Comparison of ENCODE assay signal across 15 cellular contexts in the genomic region with DNA sequence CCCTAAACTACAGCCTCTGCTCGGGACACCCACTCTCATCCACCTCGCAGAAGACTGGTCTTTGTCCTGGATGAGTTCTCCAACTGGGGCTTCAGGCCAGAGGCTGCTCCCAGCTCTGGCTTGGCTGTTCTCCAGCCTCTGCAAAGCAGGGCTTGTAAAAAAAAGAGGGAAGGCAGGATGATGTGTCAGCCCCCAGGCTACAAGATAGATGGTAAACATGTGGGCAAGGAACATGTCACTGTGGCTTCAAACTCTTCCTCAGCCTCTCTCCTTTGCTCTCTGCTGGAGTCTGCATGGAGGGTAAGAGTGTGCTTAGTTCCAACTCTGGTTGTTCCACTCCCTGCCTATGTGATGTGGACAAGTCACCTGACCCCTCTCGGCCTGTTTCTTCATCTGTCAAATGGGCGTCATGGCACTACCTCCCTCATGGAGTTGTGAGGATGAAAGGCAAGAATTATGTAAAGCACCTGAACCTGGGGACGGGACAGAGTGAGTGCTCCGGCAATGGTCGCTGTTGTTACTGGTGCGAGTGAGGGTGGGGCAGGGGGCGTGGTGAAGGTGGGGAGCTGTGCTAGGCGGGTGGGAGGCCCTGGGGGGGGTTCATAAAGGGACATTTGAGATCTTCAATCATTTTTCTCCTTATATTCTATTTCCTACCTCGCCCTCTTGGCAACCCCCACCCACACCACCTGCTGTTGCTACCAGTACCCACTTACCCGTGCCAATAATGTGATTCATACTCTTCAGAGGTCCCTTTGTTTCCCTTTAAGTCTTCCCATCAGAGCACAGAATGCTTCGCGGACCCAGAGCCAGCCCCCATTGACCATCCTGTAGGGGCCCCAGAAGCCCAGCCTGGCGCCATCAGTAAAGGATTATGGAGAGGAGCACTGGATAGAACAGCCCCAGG. TPM values are rescaled to one million over a fixed set of nuclear protein-coding genes. Genes with fewer than 3 reads are reported as not detected.
DNase-seq lines count a peak whose midpoint lies in the region; ATAC-seq, FAIRE-seq and TF ChIP-seq lines count a peak whose summit lies in the region.
"Had no signal": no experiment of that assay in that cellular context is flagged by ENCODE, and none has a peak within 500 bp of the region (broad histone marks: within the 10 kb centered on the region; RNA-seq: fewer than 3 reads in every experiment).

No MANE protein-coding gene starts in this region.

- no peak for TF ChIP-seq EP300 in SK-N-SH (IDR thresholded peaks at IDR 0.05; ENCODE audit: borderline replicate concordance in 1 of 2, low read depth in 1 of 2, low read length in 1 of 2)

- H3K9me3 Mint-ChIP-seq in GM23338, result no peaks in the 10 kb centered on the region
- H3K9me3 Mint-ChIP-seq: IgD-negative memory B cell; T-helper 2 cell treated with Interferon-gamma antibody and Interleukin-4, amounts not matched to agents 5 μg/mL and 100 μg/mL, for 36 hours had no signal

- intact Hi-C loops in pancreas (cut with DNase I), result no loop called here
- intact Hi-C loops in kidney (cut with DNase I), result no loop called here

- no peak overlapping the region for H3K4me3 Mint-ChIP-seq in GM23338
- H3K4me3 Mint-ChIP-seq: T-helper 2 cell treated with Interferon-gamma antibody and Interleukin-4, amounts not matched to agents 5 μg/mL and 100 μg/mL, for 36 hours had no signal

- no peaks in the 10 kb centered on the region for H3K9me2 ChIP-seq in GM23338 (ENCODE audit: insufficient read depth)
- H3K9me2 ChIP-seq in SK-N-SH, result no peaks in the 10 kb centered on the region

- TF ChIP-seq RAD21 in SK-N-SH (IDR thresholded peaks at IDR 0.05; ENCODE audit: low read length), result no peak

- DNase-seq in A172 (ENCODE audit: low spot score) (peak; percentile 75), GM23338 (ENCODE audit: low spot score) (no peak), SK-N-SH (peak; percentile 57), fibroblast of villous mesenchyme (ENCODE audit: low read depth) (peak; percentile 65), pancreas (no peak), SIG-M5 (lab: John Stamatoyannopoulos, UW) (no peak), kidney (no peak)
- DNase-seq in activated T-cell treated with anti-CD3 and anti-CD28 coated beads, Interleukin-2, amount 50 U/mL, for 1 hour, result no peak
- DNase-seq: posterior cingulate gyrus had no signal

- POLR2A ChIA-PET in SK-N-SH (lab: Yijun Ruan, JAX), result no interaction called here

- H3K4me3 ChIP-seq in GM23338 (no peak overlapping the region), SK-N-SH (ENCODE audit: low read depth in 2 of 2, low read length in 1 of 2) (no peak overlapping the region), fibroblast of villous mesenchyme (ENCODE audit: low read depth, low read length) (no peak overlapping the region), pancreas (no peak overlapping the region), kidney (ENCODE audit: low read length in 2 of 2) (no peak overlapping the region)
- H3K4me3 ChIP-seq: gastroesophageal sphincter, vagina had no signal

- TF ChIP-seq CTCF in GM23338 (conservative IDR thresholded peaks at IDR 0.05; ENCODE audit: low read depth in 2 of 2), result no peak
- TF ChIP-seq CTCF in SK-N-SH (IDR thresholded peaks at IDR 0.05), result no peak
- no peak for TF ChIP-seq CTCF in fibroblast of villous mesenchyme (IDR thresholded peaks at IDR 0.05; ENCODE audit: insufficient read depth, low read depth, low read length)
- TF ChIP-seq CTCF in pancreas (IDR thresholded peaks at IDR 0.05), result no peak
- TF ChIP-seq CTCF in kidney (IDR thresholded peaks at IDR 0.05; ENCODE audit: borderline replicate concordance, extremely low read depth, insufficient read depth), result no peak

- H3K27ac ChIP-seq in GM23338 (ENCODE audit: low read depth), result no peak overlapping the region
- no peak overlapping the region for H3K27ac ChIP-seq in SK-N-SH (ENCODE audit: low read depth in 2 of 2, low read length in 1 of 2)
- no peak overlapping the region for H3K27ac ChIP-seq in pancreas
- H3K27ac ChIP-seq in kidney (ENCODE audit: low read depth in 2 of 2, low read length in 2 of 2), result no peak overlapping the region
- H3K27ac ChIP-seq: gastroesophageal sphincter, vagina had no signal

- H3K9ac ChIP-seq in SK-N-SH (no peak overlapping the region), kidney (ENCODE audit: low read length in 2 of 2) (no peak overlapping the region)

- H3K4me1 Mint-ChIP-seq in GM23338, result peaks cover 20% of the 10 kb centered on the region

- H3F3A ChIP-seq in GM23338 (replicated peaks; ENCODE audit: low read depth) (0 out of 2 replicates have a peak, but pooled peaks cover 6% of the 10 kb centered on the region), SK-N-SH (replicated peaks; ENCODE audit: insufficient read depth) (peaks cover 4% of the 10 kb centered on the region)

- peaks cover 6% of the 10 kb centered on the region; the same call in 1 of the 3 replicates for H3K36me3 Mint-ChIP-seq in GM23338 (ENCODE audit: low read depth)
- H3K36me3 Mint-ChIP-seq: CD4-positive, alpha-beta memory T cell; IgD-negative memory B cell had no signal

- CTCF ChIA-PET in SK-N-SH (lab: Yijun Ruan, JAX), result interaction anchor here (0.9 to 1.1 kb wide), 3 partner anchors 10 to 475 kb away, joined by 3 to 4 read pairs (median 3); no protein-coding TSS in a partner anchor

- H2AFZ ChIP-seq in GM23338 (no peak overlapping the region), SK-N-SH (ENCODE audit: low read depth) (no peak overlapping the region)

- H3K4me1 ChIP-seq in GM23338 (ENCODE audit: insufficient read depth) (peaks cover 6% of the 10 kb centered on the region; the same call in 1 of the 2 replicates), SK-N-SH (ENCODE audit: control insufficient read depth in 1 of 2, insufficient read depth in 2 of 2, low read depth in 1 of 2, low read length in 1 of 2) (peaks cover under 1 to 10% of the 10 kb centered on the region in 2 experiments; a peak in 2 of 4 replicates), pancreas (peaks cover 0 to 9% (median 0%) of the 10 kb centered on the region in 3 donors), kidney (ENCODE audit: control insufficient read depth in 1 of 2, insufficient read depth in 1 of 2, low read depth in 1 of 2, low read length in 2 of 2) (peaks cover 2 to 4% of the 10 kb centered on the region in 2 donors)

- H3K36me3 ChIP-seq in GM23338 (ENCODE audit: insufficient read depth), result no peaks in the 10 kb centered on the region
- H3K36me3 ChIP-seq in SK-N-SH (replicated peaks in 1 of 2; ENCODE audit: control insufficient read depth in 1 of 2, insufficient read depth in 2 of 2, low read length in 1 of 2), result no peaks in the 10 kb centered on the region
- H3K36me3 ChIP-seq in pancreas, result no peaks in the 10 kb centered on the region
- no peaks in the 10 kb centered on the region for H3K36me3 ChIP-seq in kidney (ENCODE audit: control insufficient read depth in 1 of 2, insufficient read depth in 2 of 2, low read length in 2 of 2)
- H3K36me3 ChIP-seq: vagina had no signal

- H4K20me1 ChIP-seq in GM23338 (replicated peaks; ENCODE audit: insufficient read depth), result no peaks in the 10 kb centered on the region
- H4K20me1 ChIP-seq in SK-N-SH (ENCODE audit: insufficient read depth), result no peaks in the 10 kb centered on the region

- FAIRE-seq in pancreas (lab: Jason Lieb, UNC), result no peak
- FAIRE-seq in kidney (lab: Jason Lieb, UNC), result no peak
- FAIRE-seq: GM12892 had no signal

- H3K79me2 ChIP-seq in GM23338 (replicated peaks; ENCODE audit: insufficient read depth) (no peaks in the 10 kb centered on the region), SK-N-SH (ENCODE audit: insufficient read depth) (peaks cover 7% of the 10 kb centered on the region; the same call in 1 of the 2 replicates)

- ATAC-seq in GM23338 (peak; percentile 6; the same call in 1 of the 3 replicates), pancreas (no peak)

- peaks cover 13% of the 10 kb centered on the region for H3K27me3 Mint-ChIP-seq in GM23338 (ENCODE audit: insufficient read depth, low read depth, poor library complexity)
- H3K27me3 Mint-ChIP-seq: IgD-negative memory B cell had no signal

- H3K9me3 ChIP-seq in SK-N-SH, result no peaks in the 10 kb centered on the region
- no peaks in the 10 kb centered on the region for H3K9me3 ChIP-seq in pancreas
- H3K9me3 ChIP-seq in kidney (ENCODE audit: control insufficient read depth in 1 of 2, low read length in 2 of 2), result no peaks in the 10 kb centered on the region
- H3K9me3 ChIP-seq: gastroesophageal sphincter, vagina had no signal

- no peak overlapping the region for H3K27ac Mint-ChIP-seq in GM23338
- H3K27ac Mint-ChIP-seq: CD4-positive, alpha-beta memory T cell; T-helper 2 cell treated with Interferon-gamma antibody and Interleukin-4, amounts not matched to agents 5 μg/mL and 100 μg/mL, for 36 hours had no signal

- no peak overlapping the region for H3K4me2 ChIP-seq in GM23338
- no peak overlapping the region for H3K4me2 ChIP-seq in SK-N-SH

- 81% methylated on average over 15 of the region's 15 CpGs for WGBS in SK-N-SH (ENCODE audit: low lambda C conversion rate)
- WGBS in pancreas, 2 donors, result 85 to 94% methylated on average over 15 of the region's 15 CpGs

- H3K27me3 ChIP-seq in GM23338 (ENCODE audit: insufficient read depth) (no peaks in the 10 kb centered on the region), SK-N-SH (ENCODE audit: insufficient read depth) (no peaks in the 10 kb centered on the region), pancreas (no peaks in the 10 kb centered on the region)
- H3K27me3 ChIP-seq: gastroesophageal sphincter, vagina had no signal

RNA-seq across cellular contexts. Expression of a gene that starts 6.8 kb away (rescaled TPM):
- total RNA-seq in A172 (2014; rRNA removed; shearing (Covaris generic)), result 11.5 and 13.3 TPM in 2 replicates
- 5.8 and 6.3 TPM in 2 replicates for total RNA-seq in GM23338 (2014; rRNA removed; shearing (Covaris generic))
- polyA plus RNA-seq in GM23338 (2016; fragmentation: Nextera tagmentation; extraction: Ambion mirVana), result 2.2 and 2.9 TPM in 2 replicates
- polyA plus RNA-seq in SK-N-SH (2012; rRNA removed), result 4.6 and 5.9 TPM in 2 replicates
- polyA plus RNA-seq in SK-N-SH (2012; cell fraction: cytosol; rRNA removed), result 2.3 and 3.5 TPM in 2 replicates
- 15.7 and 16.9 TPM in 2 replicates for polyA plus RNA-seq in SK-N-SH (2012; cell fraction: nucleus; rRNA removed)
- 10.6 and 12.5 TPM in 2 replicates for total RNA-seq in fibroblast of villous mesenchyme
- 1 to 10 TPM; 3.6 to 5.2 (median 4.4) TPM for total RNA-seq in pancreas
- polyA plus RNA-seq in pancreas, result 1 to 10 TPM; 3.4 to 4.1 TPM
- total RNA-seq in kidney, result 9.1 TPM
- polyA plus RNA-seq in kidney (ENCODE audit: insufficient read depth, low read depth, low replicate concordance), result 2.1 TPM

RNA-seq across cellular contexts. Expression of a gene that starts 20.4 kb away (rescaled TPM):
- 13.8 and 24.1 TPM in 2 replicates for total RNA-seq in A172 (2014; rRNA removed; shearing (Covaris generic))
- 28.9 and 34.1 TPM in 2 replicates for total RNA-seq in GM23338 (2014; rRNA removed; shearing (Covaris generic))
- polyA plus RNA-seq in GM23338 (2016; fragmentation: Nextera tagmentation; extraction: Ambion mirVana) (16.3 and 18.9 TPM in 2 replicates), SK-N-SH (2012; rRNA removed) (15.1 and 18.7 TPM in 2 replicates), pancreas (10 to 100 TPM; 15.3 to 18.9 TPM), kidney (ENCODE audit: insufficient read depth, low read depth, low replicate concordance) (22.0 TPM)
- 5.2 and 9.6 TPM in 2 replicates for polyA plus RNA-seq in SK-N-SH (2012; cell fraction: cytosol; rRNA removed)
- 37.0 and 37.3 TPM in 2 replicates for polyA plus RNA-seq in SK-N-SH (2012; cell fraction: nucleus; rRNA removed)
- total RNA-seq in fibroblast of villous mesenchyme (8.2 and 9.3 TPM in 2 replicates), pancreas (10 to 100 TPM in 1 of 6 donors, 1 to 10 TPM in 5; 5.5 to 10.5 (median 6.8) TPM), kidney (15.3 TPM)

RNA-seq across cellular contexts. Expression of a gene that starts 33.8 kb away (rescaled TPM):
- 1,716 and 1,722 TPM in 2 replicates for total RNA-seq in A172 (2014; rRNA removed; shearing (Covaris generic))
- total RNA-seq in GM23338 (2014; rRNA removed; shearing (Covaris generic)), result 1,947 and 2,596 TPM in 2 replicates
- polyA plus RNA-seq in GM23338 (2016; fragmentation: Nextera tagmentation; extraction: Ambion mirVana), result 2,121 and 2,369 TPM in 2 replicates
- 3,270 and 3,754 TPM in 2 replicates for polyA plus RNA-seq in SK-N-SH (2012; rRNA removed)
- polyA plus RNA-seq in SK-N-SH (2012; cell fraction: cytosol; rRNA removed), result 3,350 and 3,639 TPM in 2 replicates
- polyA plus RNA-seq in SK-N-SH (2012; cell fraction: nucleus; rRNA removed), result 595 and 635 TPM in 2 replicates
- total RNA-seq in fibroblast of villous mesenchyme, result 798 and 844 TPM in 2 replicates
- total RNA-seq in pancreas, result 1,000 to 10,000 TPM in 3 of 6 donors, 100 to 1,000 TPM in 3; 746 to 1,435 (median 897) TPM
- 1,000 to 10,000 TPM; 1,882 to 2,729 TPM for polyA plus RNA-seq in pancreas
- 985 TPM for total RNA-seq in kidney
- 1,980 TPM for polyA plus RNA-seq in kidney (ENCODE audit: insufficient read depth, low read depth, low replicate concordance)

RNA-seq across cellular contexts. Expression of a gene that starts 33.9 kb away (rescaled TPM):
- total RNA-seq in A172 (2014; rRNA removed; shearing (Covaris generic)), result 8.5 and 9.6 TPM in 2 replicates
- total RNA-seq in GM23338 (2014; rRNA removed; shearing (Covaris generic)), result 16.9 and 21.9 TPM in 2 replicates
- polyA plus RNA-seq in GM23338 (2016; fragmentation: Nextera tagmentation; extraction: Ambion mirVana) (12.8 and 16.1 TPM in 2 replicates), SK-N-SH (2012; rRNA removed) (5.5 and 8.0 TPM in 2 replicates), pancreas (10 to 100 TPM; 21.9 to 24.9 TPM), kidney (ENCODE audit: insufficient read depth, low read depth, low replicate concordance) (15.8 TPM)
- polyA plus RNA-seq in SK-N-SH (2012; cell fraction: cytosol; rRNA removed), result 5.1 and 7.8 TPM in 2 replicates
- 35.0 and 51.3 TPM in 2 replicates for polyA plus RNA-seq in SK-N-SH (2012; cell fraction: nucleus; rRNA removed)
- total RNA-seq in fibroblast of villous mesenchyme (12.5 and 20.0 TPM in 2 replicates), pancreas (10 to 100 TPM in 1 of 6 donors, 1 to 10 TPM in 5; 4.3 to 12.4 (median 6.9) TPM), kidney (24.6 TPM)

Comparison
In these comparisons a context has a peak if more than half of its experiments do, and no peak if none do; other contexts are left out.
1. DNase-seq: peak in A172 (single experiment), SK-N-SH (single experiment) and fibroblast of villous mesenchyme (single experiment); none in GM23338 (single experiment), pancreas (0 of 6), activated T-cell treated with anti-CD3 and anti-CD28 coated beads, Interleukin-2, amount 50 U/mL, for 1 hour (single experiment), SIG-M5 (single experiment) and kidney (single experiment).